Comparison of ENCODE assay signal across 8 cellular contexts in genomic region chr5:41870621-41871048, GRCh38. TPM values are rescaled to one million over a fixed set of nuclear protein-coding genes. Genes with fewer than 3 reads are reported as not detected.
A peak's percentile ranks its signal among the peaks of the same experiment; 100 is the strongest.
DNase-seq lines count a peak whose midpoint lies in the region; ATAC-seq and TF ChIP-seq lines count a peak whose summit lies in the region.

No MANE protein-coding gene starts in this region.

- H3K9me1 ChIP-seq in IMR-90 (ENCODE audit: insufficient read depth, low read length): peaks cover 9% of the 10 kb centered on the region

- H3K27me3 Mint-ChIP-seq in naive B cell: no peaks in the 10 kb centered on the region

- no peaks in the 10 kb centered on the region for H3K27me3 ChIP-seq in IMR-90 (ENCODE audit: control insufficient read depth, insufficient read depth, low read length)

- H2BK5ac ChIP-seq in IMR-90 (ENCODE audit: low read depth, low read length, poor library complexity, severe bottlenecking): no peak overlapping the region

- CTCF ChIA-PET in AG04449 (lab: Yijun Ruan, JAX) (interaction anchor here (1.9 kb wide), 1 partner anchor 186 kb away, joined by 6 read pairs; no protein-coding TSS in a partner anchor), IMR-90 (lab: Yijun Ruan, JAX) (no interaction called here)

- H2AK9ac ChIP-seq in IMR-90 (replicated peaks; ENCODE audit: low read depth, low read length, poor library complexity): peak overlapping the region; percentile 25

- peak overlapping the region; percentile 75 to 98 (median 95) for H3K27ac Mint-ChIP-seq in naive B cell

- H3K36me3 ChIP-seq in IMR-90 (ENCODE audit: control insufficient read depth, insufficient read depth, low read length): no peaks in the 10 kb centered on the region; the same call in 1 of the 2 replicates

- no peak for TF ChIP-seq POLR2A in IMR-90 (IDR thresholded peaks at IDR 0.05; ENCODE audit: low read depth, low read length)

- TF ChIP-seq RAD21 in IMR-90 (IDR thresholded peaks at IDR 0.05; ENCODE audit: low read length): no peak

- peak overlapping the region; percentile 71 to 96 for H4K8ac ChIP-seq in IMR-90 (ENCODE audit: low read depth in 2 of 2, low read length in 2 of 2)

- BruUV-seq in IMR-90 (replicated peaks; lab: Mats Ljungman, UMichigan): no TSS peak

- intact Hi-C loops in IMR-90 (cut with micrococcal nuclease) (loop anchor here (5.0 kb wide), 1 partner anchor 172 kb away; no protein-coding TSS in a partner anchor), sciatic nerve (cut with DNase I) (no loop called here), left colon (cut with DNase I, micrococcal nuclease) (no loop called here)

- peak overlapping the region; percentile 65 for H4K5ac ChIP-seq in IMR-90 (ENCODE audit: low read depth, low read length)

- peak overlapping the region; percentile 87 to 96 (median 92) for H3K4me3 Mint-ChIP-seq in naive B cell

- H2AK5ac ChIP-seq in IMR-90 (ENCODE audit: low read depth, low read length): no peak overlapping the region

- no peak overlapping the region for H2BK120ac ChIP-seq in IMR-90 (ENCODE audit: low read depth, low read length)

- no peak for DNase-seq in AG04449 (ENCODE audit: low read depth, low spot score)
- DNase-seq in IMR-90: no peak
- DNase-seq in choroid plexus epithelial cell (ENCODE audit: low read depth): no peak
- no peak for DNase-seq in naive B cell
- no peak for DNase-seq in sciatic nerve (ENCODE audit: low spot score)
- no peak for DNase-seq in activated CD4-positive, alpha-beta T cell treated with anti-CD3 and anti-CD28 coated beads for 48 hours
- DNase-seq in left colon: no peak

- no peaks in the 10 kb centered on the region for H3K9me3 ChIP-seq in IMR-90 (ENCODE audit: control insufficient read depth, insufficient read depth, low read length)

- H4K20me1 ChIP-seq in IMR-90 (ENCODE audit: insufficient read depth, low read length): no peaks in the 10 kb centered on the region

- POLR2A ChIA-PET in AG04449 (lab: Yijun Ruan, JAX): no interaction called here
- POLR2A ChIA-PET in IMR-90 (lab: Charles Lee; ENCODE audit: unreplicated experiment): no interaction called here

- peak overlapping the region; percentile 61 for H3K9ac ChIP-seq in IMR-90 (ENCODE audit: low read depth, low read length)

- H3K79me1 ChIP-seq in IMR-90 (ENCODE audit: low read depth in 1 of 2, low read length in 2 of 2): peaks cover 10 to 25% of the 10 kb centered on the region in 2 experiments

- H3K9me3 Mint-ChIP-seq in naive B cell: no peaks in the 10 kb centered on the region

- H3K36me3 Mint-ChIP-seq in naive B cell: no peaks in the 10 kb centered on the region

- H3K4me3 ChIP-seq in AG04449 (ENCODE audit: low read depth, low read length): peak overlapping the region; percentile 83
- peak overlapping the region; percentile 95 for H3K4me3 ChIP-seq in IMR-90 (ENCODE audit: insufficient read depth, low read depth, low read length)
- peak overlapping the region; percentile 91 for H3K4me3 ChIP-seq in choroid plexus epithelial cell (ENCODE audit: low read depth, low read length)

- in situ Hi-C loops in IMR-90 (cut with MboI; ENCODE audit: low sequenced_read_pairs): loop anchor here (25.0 kb wide), 2 partner anchors 717 to 892 kb away; partner anchors contain the start of gene CCDC152

- H3K18ac ChIP-seq in IMR-90 (ENCODE audit: low read depth, low read length): peak overlapping the region; percentile 5; the same call in 1 of the 2 replicates

- peaks cover 32 to 42% (median 36%) of the 10 kb centered on the region in 3 donors for H3K4me1 Mint-ChIP-seq in naive B cell

- 7% methylated on average over 3 of the region's 17 CpGs; no CpG with 5 or more reads in 1 of the 2 experiments for WGBS in IMR-90 (ENCODE audit: extremely low coverage in 2 of 2, insufficient read length in 1 of 2), 2 experiments

- dilution Hi-C loops in IMR-90 (cut with HindIII; ENCODE audit: low sequenced_read_pairs, unreplicated experiment): no loop called here

- H2BK20ac ChIP-seq in IMR-90 (ENCODE audit: low read depth, low read length): no peak overlapping the region

- H3K4me1 ChIP-seq in IMR-90 (ENCODE audit: control insufficient read depth, insufficient read depth, low read length): peaks cover 2% of the 10 kb centered on the region; the same call in 1 of the 2 replicates

- ATAC-seq in IMR-90 (ENCODE audit: low read depth): no peak
- no peak for ATAC-seq in naive B cell (ENCODE audit: low read depth in 2 of 2)
- no peak for ATAC-seq in sciatic nerve
- no peak for ATAC-seq in left colon
- no peak for ATAC-seq in HG02642 (IDR thresholded peaks at IDR 0.05; ENCODE audit: poor library complexity, unreplicated experiment)

- H3K23ac ChIP-seq in IMR-90 (ENCODE audit: low read depth, low read length): no peak overlapping the region

- TF ChIP-seq CTCF in AG04449 (IDR thresholded peaks at IDR 0.05; ENCODE audit: insufficient read depth, low read length, missing control alignments): no peak
- TF ChIP-seq CTCF in IMR-90 (conservative IDR thresholded peaks at IDR 0.05; ENCODE audit: low read depth, low read length): no peak
- TF ChIP-seq CTCF in choroid plexus epithelial cell (conservative IDR thresholded peaks at IDR 0.05; ENCODE audit: low read depth, low read length): no peak

- no peak overlapping the region for H3K56ac ChIP-seq in IMR-90 (ENCODE audit: extremely low read depth, insufficient read depth, low read length)

- H3K4me2 ChIP-seq in IMR-90 (ENCODE audit: low read depth, low read length): peak overlapping the region; percentile 93

- H2BK15ac ChIP-seq in IMR-90 (ENCODE audit: low read depth, low read length): no peak overlapping the region

- no peak overlapping the region; the same call in 1 of the 2 replicates for H3K14ac ChIP-seq in IMR-90 (replicated peaks; ENCODE audit: low read depth, low read length)

- peak overlapping the region; percentile 97 for H2AFZ ChIP-seq in IMR-90 (replicated peaks; ENCODE audit: low read length, poor library complexity)

- peak overlapping the region; percentile 15; the same call in 1 of the 2 replicates for H3K27ac ChIP-seq in IMR-90 (ENCODE audit: insufficient read depth, low read length)

- H3K4ac ChIP-seq in IMR-90 (ENCODE audit: low read depth, low read length): 0 out of 2 replicates have a peak overlapping the region, but pooled peaks have one; percentile 37

- H4K91ac ChIP-seq in IMR-90 (ENCODE audit: insufficient read depth, low read depth, low read length): no peak overlapping the region; the same call in 1 of the 2 replicates

TF ChIP-seq in IMR-90, 13 proteins besides CTCF, POLR2A, EP300 and RAD21:
- TF ChIP-seq ELK1 (IDR thresholded peaks at IDR 0.05; ENCODE audit: borderline replicate concordance, low read depth, low read length): no peak
- no peak for TF ChIP-seq RCOR1 (IDR thresholded peaks at IDR 0.05; ENCODE audit: insufficient replicate concordance, low read length)
- TF ChIP-seq CEBPB (IDR thresholded peaks at IDR 0.05; ENCODE audit: low read depth, low read length): no peak
- no peak for TF ChIP-seq CHD1 (IDR thresholded peaks at IDR 0.05; ENCODE audit: low read depth, low read length)
- TF ChIP-seq MAZ (IDR thresholded peaks at IDR 0.05; ENCODE audit: borderline replicate concordance, low read depth, low read length): no peak
- no peak for TF ChIP-seq FOS (IDR thresholded peaks at IDR 0.05; ENCODE audit: low read depth, low read length)
- no peak for TF ChIP-seq NFE2L2 (IDR thresholded peaks at IDR 0.05; ENCODE audit: low read depth, low read length)
- no peak for TF ChIP-seq MXI1 (IDR thresholded peaks at IDR 0.05; ENCODE audit: borderline replicate concordance, low read depth, low read length)
- TF ChIP-seq SMC3 (IDR thresholded peaks at IDR 0.05; ENCODE audit: low read depth, low read length): no peak
- TF ChIP-seq RFX5 (IDR thresholded peaks at IDR 0.05; ENCODE audit: low read depth, low read length): no peak
- TF ChIP-seq, protein P1, sequence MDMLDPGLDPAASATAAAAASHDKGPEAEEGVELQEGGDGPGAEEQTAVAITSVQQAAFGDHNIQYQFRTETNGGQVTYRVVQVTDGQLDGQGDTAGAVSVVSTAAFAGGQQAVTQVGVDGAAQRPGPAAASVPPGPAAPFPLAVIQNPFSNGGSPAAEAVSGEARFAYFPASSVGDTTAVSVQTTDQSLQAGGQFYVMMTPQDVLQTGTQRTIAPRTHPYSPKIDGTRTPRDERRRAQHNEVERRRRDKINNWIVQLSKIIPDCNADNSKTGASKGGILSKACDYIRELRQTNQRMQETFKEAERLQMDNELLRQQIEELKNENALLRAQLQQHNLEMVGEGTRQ (IDR thresholded peaks at IDR 0.05; ENCODE audit: low read depth, low read length): no peak
- TF ChIP-seq BHLHE40 (IDR thresholded peaks at IDR 0.05; ENCODE audit: low read depth, low read length): no peak
TF ChIP-seq in IMR-90: peak in this region for 0.

RNA-seq across cellular contexts. Expression of gene OXCT1, which starts 0.4 kb away (rescaled TPM):
- total RNA-seq in IMR-90 (2012; rRNA removed) (16.3 and 24.7 TPM in 2 replicates), sciatic nerve (29.2 TPM), left colon (10 to 100 TPM; 12.8 to 15.8 TPM)
- polyA plus RNA-seq in IMR-90 (2012; rRNA removed) (10.5 and 14.2 TPM in 2 replicates), naive B cell (ENCODE audit: low read depth in 6 of 6) (10 to 100 TPM; 25.8 to 28.6 (median 26.5) TPM)
- polyA plus RNA-seq in IMR-90 (2012; cell fraction: cytosol; rRNA removed): 1.9 and 2.6 TPM in 2 replicates
- 1.8 and 9.2 TPM in 2 replicates for polyA plus RNA-seq in IMR-90 (2012; cell fraction: nucleus; rRNA removed; ENCODE audit: low replicate concordance)

RNA-seq across cellular contexts. Expression of gene RIMOC1, which starts 33.5 kb away (rescaled TPM):
- total RNA-seq in IMR-90 (2012; rRNA removed) (4.1 and 10.3 TPM in 2 replicates), sciatic nerve (31.4 TPM), left colon (10 to 100 TPM; 24.0 to 26.7 TPM)
- polyA plus RNA-seq in IMR-90 (2012; rRNA removed) (7.1 and 9.0 TPM in 2 replicates), naive B cell (ENCODE audit: low read depth in 6 of 6) (10 to 100 TPM in 5 of 6 donors, 1 to 10 TPM in 1; 2.9 to 19.8 (median 14.6) TPM)
- 1.1 and 1.5 TPM in 2 replicates for polyA plus RNA-seq in IMR-90 (2012; cell fraction: cytosol; rRNA removed)
- 0.46 and 4.1 TPM in 2 replicates for polyA plus RNA-seq in IMR-90 (2012; cell fraction: nucleus; rRNA removed; ENCODE audit: low replicate concordance)

RNA-seq across cellular contexts. Expression of gene FBXO4, which starts 54.4 kb away (rescaled TPM):
- total RNA-seq in IMR-90 (2012; rRNA removed): 4.1 and 8.3 TPM in 2 replicates
- polyA plus RNA-seq in IMR-90 (2012; rRNA removed): 3.5 TPM in 2 replicates
- 0.92 and 1.1 TPM in 2 replicates for polyA plus RNA-seq in IMR-90 (2012; cell fraction: cytosol; rRNA removed)
- 0.50 and 3.3 TPM in 2 replicates for polyA plus RNA-seq in IMR-90 (2012; cell fraction: nucleus; rRNA removed; ENCODE audit: low replicate concordance)
- polyA plus RNA-seq in naive B cell (ENCODE audit: low read depth in 6 of 6): 10 to 100 TPM; 14.5 to 34.9 (median 26.4) TPM
- total RNA-seq in sciatic nerve: 12.2 TPM
- 1 to 10 TPM; 7.8 to 8.2 TPM for total RNA-seq in left colon
